ENCODE assay signal across 13 cellular contexts in the genomic region with DNA sequence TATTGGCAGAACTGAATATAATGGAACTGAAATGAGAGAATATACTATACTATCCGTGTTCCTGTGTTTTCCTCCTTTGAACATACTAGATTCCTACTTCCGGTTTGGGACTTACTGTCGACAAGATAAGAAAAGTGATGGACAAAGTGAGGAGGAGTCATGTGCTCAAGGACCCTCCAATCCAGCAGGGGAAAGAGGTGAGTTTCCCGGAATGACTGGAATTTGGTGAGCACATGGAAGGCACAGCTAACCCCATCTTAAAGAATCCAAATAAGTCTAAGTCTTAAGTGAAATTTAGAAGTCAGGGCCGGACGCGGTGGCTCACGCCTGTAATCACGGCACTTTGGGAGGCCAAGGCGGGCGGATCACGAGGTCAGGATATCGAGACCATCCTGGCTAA. TPM values are rescaled to one million over a fixed set of nuclear protein-coding genes. Genes with fewer than 3 reads are reported as not detected.
"Had no signal": no experiment of that assay in that cellular context is flagged by ENCODE, and none has a peak within 500 bp of the region (broad histone marks: within the 10 kb centered on the region; RNA-seq: fewer than 3 reads in every experiment).

No MANE protein-coding gene starts in this region.

- H3K9me3 Mint-ChIP-seq: memory B cell; natural killer cell treated with Interleukin-12 subunit alpha and Interleukin-12 subunit beta and Interleukin-15 and Interleukin-18, amount 100 ng/mL, for 72 hours had no signal

- H3K9ac ChIP-seq: parathyroid adenoma had no signal

- H3K27ac ChIP-seq: gastroesophageal sphincter, left ventricle myocardium inferior, lower lobe of right lung, parathyroid adenoma, prostate gland, sigmoid colon, thyroid gland, upper lobe of left lung, uterus had no signal

- H3K79me2 ChIP-seq: parathyroid adenoma had no signal

- H3K27me3 ChIP-seq: dorsolateral prefrontal cortex, gastroesophageal sphincter, sigmoid colon, thyroid gland, upper lobe of left lung, uterus had no signal

- H3K36me3 Mint-ChIP-seq: memory B cell; natural killer cell treated with Interleukin-12 subunit alpha and Interleukin-12 subunit beta and Interleukin-15 and Interleukin-18, amount 100 ng/mL, for 72 hours had no signal

- H3K27ac Mint-ChIP-seq: memory B cell; natural killer cell treated with Interleukin-12 subunit alpha and Interleukin-12 subunit beta and Interleukin-15 and Interleukin-18, amount 100 ng/mL, for 72 hours had no signal

- H3K4me1 ChIP-seq: left ventricle myocardium inferior, lower lobe of right lung, parathyroid adenoma, prostate gland, sigmoid colon, thyroid gland, uterus had no signal

- H3K4me3 Mint-ChIP-seq: memory B cell; natural killer cell treated with Interleukin-12 subunit alpha and Interleukin-12 subunit beta and Interleukin-15 and Interleukin-18, amount 100 ng/mL, for 72 hours had no signal

- H3K9me3 ChIP-seq: gastroesophageal sphincter, left ventricle myocardium inferior, lower lobe of right lung, prostate gland, sigmoid colon, thyroid gland, upper lobe of left lung, uterus had no signal

- H3K4me3 ChIP-seq: dorsolateral prefrontal cortex, gastroesophageal sphincter, left ventricle myocardium inferior, lower lobe of right lung, prostate gland, sigmoid colon, skin epidermis, thyroid gland, upper lobe of left lung, uterus had no signal

- H3K36me3 ChIP-seq: gastroesophageal sphincter, left ventricle myocardium inferior, lower lobe of right lung, prostate gland, sigmoid colon, thyroid gland, upper lobe of left lung, uterus had no signal

RNA-seq across cellular contexts. Expression of a gene that starts 36.6 kb away (rescaled TPM):
- total RNA-seq: natural killer cell treated with Interleukin-12 subunit alpha and Interleukin-12 subunit beta and Interleukin-15 and Interleukin-18, amount 100 ng/mL, for 72 hours had no signal
